ENCODE assay signal across 16 cellular contexts in the genomic region with DNA sequence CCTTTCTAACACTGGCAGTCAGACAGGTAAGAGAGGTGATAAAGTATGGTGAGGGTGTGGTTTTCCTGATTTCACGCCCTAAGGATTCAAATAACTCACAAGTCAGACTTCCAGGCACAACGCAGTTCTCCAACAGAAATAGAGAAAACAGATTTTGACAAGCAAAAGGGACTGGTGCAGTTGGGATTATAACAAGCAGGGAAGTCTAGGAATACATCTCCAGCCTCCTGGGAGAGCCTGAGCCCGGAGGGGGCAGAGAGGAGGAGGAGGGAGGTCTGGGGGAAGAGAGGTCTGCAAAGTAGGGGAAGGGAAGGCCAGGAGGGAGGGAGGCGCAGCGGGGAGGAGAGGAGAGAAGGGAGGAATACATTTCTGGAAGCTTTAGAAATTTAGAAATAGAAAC. TPM values are rescaled to one million over a fixed set of nuclear protein-coding genes. Genes with fewer than 3 reads are reported as not detected.
A peak's percentile ranks its signal among the peaks of the same experiment; 100 is the strongest.
DNase-seq lines count a peak whose midpoint lies in the region; ATAC-seq, FAIRE-seq and TF ChIP-seq lines count a peak whose summit lies in the region.
"Had no signal": no experiment of that assay in that cellular context is flagged by ENCODE, and none has a peak within 500 bp of the region (broad histone marks: within the 10 kb centered on the region; RNA-seq: fewer than 3 reads in every experiment).

No MANE protein-coding gene starts in this region.

- H3K9ac ChIP-seq in kidney (ENCODE audit: low read length in 2 of 2): peak overlapping the region; percentile 46 to 86
- peak overlapping the region; percentile 52 to 92 (median 78) for H3K9ac ChIP-seq in skeletal muscle tissue (ENCODE audit: low read depth in 1 of 3, low read length in 3 of 3)

- peaks cover 20 to 30% of the 10 kb centered on the region in 2 donors for H3K27me3 Mint-ChIP-seq in T-cell

- CTCF ChIA-PET in T-cell (lab: Charles Lee): no interaction called here

- intact Hi-C loops in kidney (cut with DNase I): no loop called here

- H3K27ac ChIP-seq in kidney (ENCODE audit: low read depth in 2 of 2, low read length in 2 of 2) (peak overlapping the region; percentile 42 to 95), skeletal muscle tissue (ENCODE audit: low read depth, low read length) (peak overlapping the region; percentile 80)
- H3K27ac ChIP-seq: SJCRH30 had no signal

- H3K4me1 ChIP-seq in kidney (ENCODE audit: control insufficient read depth in 1 of 2, insufficient read depth in 1 of 2, low read depth in 1 of 2, low read length in 2 of 2) (peaks cover 7 to 36% of the 10 kb centered on the region in 2 donors), skeletal muscle tissue (ENCODE audit: control insufficient read depth in 3 of 3, insufficient read depth in 3 of 3, low read length in 3 of 3) (peaks cover 38 to 53% (median 53%) of the 10 kb centered on the region in 3 donors)
- H3K4me1 ChIP-seq: SJCRH30 had no signal

- FAIRE-seq in kidney (lab: Jason Lieb, UNC) (no peak), frontal cortex (lab: Jason Lieb, UNC) (no peak)
- FAIRE-seq: A204.1 had no signal

- ATAC-seq in T-cell (replicated peaks in 1 of 4) (no peak), GM18868 (IDR thresholded peaks at IDR 0.05; ENCODE audit: unreplicated experiment) (no peak)
- ATAC-seq: activated CD4-positive, CD25-positive, alpha-beta regulatory T cell treated with anti-CD3 and anti-CD28 coated beads, Interleukin-2, amount 50 U/mL, for 24 hours had no signal

- no peaks in the 10 kb centered on the region for H3K9me3 Mint-ChIP-seq in T-cell

- no peak overlapping the region for H3K27ac Mint-ChIP-seq in T-cell

- POLR2A ChIA-PET in T-cell (lab: Charles Lee): no interaction called here

- peak in 2 of 3 experiments; percentile 20 to 40 for DNase-seq in NCI-H1417 (lab: John Stamatoyannopoulos, UW)
- DNase-seq in NCI-H1417 treated with DMSO at 0.1 percent for 48 hours (lab: John Stamatoyannopoulos, UW): no peak
- DNase-seq in T-cell: no peak
- DNase-seq in kidney: no peak
- DNase-seq in frontal cortex (ENCODE audit: low spot score in 2 of 2): no peak
- no peak for DNase-seq in AG08396 (ENCODE audit: low spot score)
- DNase-seq: activated naive CD4-positive, alpha-beta T cell; GDM1; heart right ventricle; KG1; NCI-H2171; SJCRH30 had no signal

- no peaks in the 10 kb centered on the region for H3K9me3 ChIP-seq in kidney (ENCODE audit: control insufficient read depth in 1 of 2, low read length in 2 of 2)
- H3K9me3 ChIP-seq in skeletal muscle tissue (ENCODE audit: control insufficient read depth in 3 of 3, low read length in 3 of 3): no peaks in the 10 kb centered on the region
- H3K9me3 ChIP-seq: heart right ventricle, SJCRH30 had no signal

- no peaks in the 10 kb centered on the region for H3K27me3 ChIP-seq in skeletal muscle tissue (ENCODE audit: control insufficient read depth in 3 of 3, insufficient read depth in 3 of 3, low read length in 3 of 3)
- H3K27me3 ChIP-seq: SJCRH30 had no signal

- peak overlapping the region in 2 of 3 donors; percentile 2 to 11 for H3K4me3 Mint-ChIP-seq in T-cell

- TF ChIP-seq CTCF in kidney (IDR thresholded peaks at IDR 0.05; ENCODE audit: borderline replicate concordance, extremely low read depth, insufficient read depth): no peak

- H3K4me3 ChIP-seq in kidney (ENCODE audit: low read length in 2 of 2) (peak overlapping the region; percentile 71 to 83), skeletal muscle tissue (ENCODE audit: low read length in 3 of 3) (peak overlapping the region; percentile 80 to 91 (median 84))
- H3K4me3 ChIP-seq: SJCRH30 had no signal

- H3K36me3 Mint-ChIP-seq in T-cell: peaks cover 3% of the 10 kb centered on the region

- H3K36me3 ChIP-seq in kidney (ENCODE audit: control insufficient read depth in 1 of 2, insufficient read depth in 2 of 2, low read length in 2 of 2) (no peaks in the 10 kb centered on the region), skeletal muscle tissue (ENCODE audit: control insufficient read depth in 3 of 3, insufficient read depth in 3 of 3, low read length in 3 of 3) (no peaks in the 10 kb centered on the region)
- H3K36me3 ChIP-seq: heart right ventricle, SJCRH30 had no signal

- peaks cover 4 to 10% (median 5%) of the 10 kb centered on the region in 3 donors for H3K4me1 Mint-ChIP-seq in T-cell

RNA-seq across cellular contexts. Expression of gene CMBL, which starts 1.6 kb away (rescaled TPM):
- total RNA-seq in T-cell (1 to 10 TPM in 2 of 5 donors, under 1 TPM in 3; 0.19 to 1.2 (median 0.80) TPM), kidney (36.6 TPM), skeletal muscle tissue (34.4 TPM), frontal cortex (4.5 TPM)
- 243 TPM for polyA plus RNA-seq in kidney (ENCODE audit: insufficient read depth, low read depth, low replicate concordance)
- total RNA-seq: SJCRH30 had no signal

RNA-seq across cellular contexts. Expression of gene MARCHF6, which starts 47.4 kb away (rescaled TPM):
- total RNA-seq in T-cell (100 to 1,000 TPM; 146 to 185 (median 167) TPM), kidney (177 TPM), skeletal muscle tissue (110 TPM), frontal cortex (229 TPM)
- polyA plus RNA-seq in kidney (ENCODE audit: insufficient read depth, low read depth, low replicate concordance): 70.4 TPM

RNA-seq across cellular contexts. Expression of gene CCT5, which starts 56.0 kb away (rescaled TPM):
- total RNA-seq in T-cell (100 to 1,000 TPM in 3 of 5 donors, 10 to 100 TPM in 2; 63.3 to 111 (median 105) TPM), kidney (136 TPM), skeletal muscle tissue (212 TPM), frontal cortex (284 TPM)
- 130 TPM for polyA plus RNA-seq in kidney (ENCODE audit: insufficient read depth, low read depth, low replicate concordance)

RNA-seq across cellular contexts. Expression of gene ATPSCKMT, which starts 56.4 kb away (rescaled TPM):
- total RNA-seq in T-cell (10 to 100 TPM in 4 of 5 donors, 1 to 10 TPM in 1; 7.7 to 14.9 (median 13.4) TPM), kidney (27.8 TPM), skeletal muscle tissue (21.9 TPM), frontal cortex (31.0 TPM)
- 12.1 TPM for polyA plus RNA-seq in kidney (ENCODE audit: insufficient read depth, low read depth, low replicate concordance)

Comparison
In these comparisons a context has a peak if more than half of its experiments do, and no peak if none do; other contexts are left out.
1. DNase-seq: peak in NCI-H1417 (2 of 3); none in NCI-H1417 treated with DMSO at 0.1 percent for 48 hours (single experiment), T-cell (0 of 34), kidney (single experiment), frontal cortex (0 of 2) and AG08396 (single experiment).